ENCODE assay signal across 14 cellular contexts in the genomic region with DNA sequence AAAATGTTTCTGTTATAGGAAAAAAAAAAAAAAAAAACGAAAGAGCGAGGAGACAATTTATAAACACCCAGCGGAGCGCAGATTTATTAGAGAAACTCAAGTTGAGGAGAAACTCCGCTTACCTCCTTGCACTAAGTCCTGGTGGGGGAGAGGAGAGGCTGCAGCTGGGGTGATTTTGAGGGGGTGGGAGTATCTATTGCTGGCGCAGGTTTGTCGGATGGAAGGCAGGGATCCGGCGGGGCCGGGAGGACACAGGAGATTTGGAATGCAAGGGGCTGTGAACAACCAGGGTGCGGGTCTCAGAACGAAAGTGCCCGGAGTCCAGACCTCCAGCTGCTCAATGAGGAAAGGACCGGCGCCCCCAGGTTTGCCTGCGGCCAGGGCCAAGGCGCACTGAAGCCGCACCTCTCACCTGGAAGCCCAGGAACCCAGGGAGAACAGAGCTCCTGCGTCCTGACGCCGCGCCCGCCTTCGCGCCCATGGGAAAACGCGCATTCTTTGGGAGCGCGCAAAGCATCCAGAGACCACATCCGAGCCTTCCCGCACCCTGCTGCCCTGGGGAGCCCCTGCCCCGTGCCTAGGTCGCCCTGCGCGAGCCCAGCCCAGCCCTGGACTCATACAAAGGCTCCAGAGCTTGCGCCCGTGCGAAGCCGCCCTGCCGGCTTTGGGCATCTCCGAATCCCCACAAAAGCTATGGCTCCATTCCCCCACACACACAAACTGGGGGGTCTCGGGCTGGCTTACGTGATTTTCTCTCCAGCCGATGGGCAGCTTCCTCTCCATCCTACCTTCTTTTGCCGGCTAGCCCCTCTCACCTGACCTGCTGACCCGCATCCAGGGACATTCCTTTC. TPM values are rescaled to one million over a fixed set of nuclear protein-coding genes. Genes with fewer than 3 reads are reported as not detected.
DNase-seq lines count a peak whose midpoint lies in the region; ATAC-seq and TF ChIP-seq lines count a peak whose summit lies in the region.
"Had no signal": no experiment of that assay in that cellular context is flagged by ENCODE, and none has a peak within 500 bp of the region (broad histone marks: within the 10 kb centered on the region; RNA-seq: fewer than 3 reads in every experiment).

No MANE protein-coding gene starts in this region.

- peak overlapping the region; percentile 61 for H4K8ac ChIP-seq in mesenchymal stem cell (ENCODE audit: low read length)

- peak overlapping the region in 1 of 2 experiments; percentile 67 for H3K4me3 ChIP-seq in mesenchymal stem cell (ENCODE audit: insufficient read depth in 1 of 2, low read depth in 1 of 2, low read length in 2 of 2)
- H3K4me3 ChIP-seq in right lobe of liver = no peak overlapping the region
- H3K4me3 ChIP-seq in adrenal gland = no peak overlapping the region
- H3K4me3 ChIP-seq: dorsolateral prefrontal cortex, pancreas had no signal

- peaks cover 19% of the 10 kb centered on the region for H3K4me1 ChIP-seq in mesenchymal stem cell (ENCODE audit: control insufficient read depth, insufficient read depth, low read depth, low read length)
- H3K4me1 ChIP-seq in right lobe of liver = peaks cover 0 to 4% (median 0%) of the 10 kb centered on the region in 4 donors
- H3K4me1 ChIP-seq in adrenal gland (replicated peaks in 1 of 2) = peaks cover 0 to 6% of the 10 kb centered on the region in 2 donors
- H3K4me1 ChIP-seq: BE2C, HAP-1, pancreas had no signal

- peak overlapping the region; percentile 11 for H2BK120ac ChIP-seq in mesenchymal stem cell (ENCODE audit: low read depth, low read length)

- H3K36me3 ChIP-seq in mesenchymal stem cell (ENCODE audit: control insufficient read depth in 1 of 2, insufficient read depth in 2 of 2, low read depth in 1 of 2, low read length in 2 of 2) = no peaks in the 10 kb centered on the region
- H3K36me3 ChIP-seq in right lobe of liver = no peaks in the 10 kb centered on the region
- no peaks in the 10 kb centered on the region for H3K36me3 ChIP-seq in adrenal gland (replicated peaks in 1 of 2)
- H3K36me3 ChIP-seq: BE2C, HAP-1, pancreas had no signal

- H2BK15ac ChIP-seq in mesenchymal stem cell (ENCODE audit: low read depth, poor library complexity, severe bottlenecking) = peak overlapping the region; percentile 99

- intact Hi-C loops in right lobe of liver (cut with DNase I) = loop anchor here in 1 of 2 donors (10.0 kb wide), 1 partner anchor 273 kb away; no protein-coding TSS in a partner anchor
- intact Hi-C loops in adrenal gland (cut with DNase I) = loop anchor here in 1 of 2 donors (10.0 kb wide), 1 partner anchor 593 kb away; no protein-coding TSS in a partner anchor

- H3K4ac ChIP-seq in mesenchymal stem cell (ENCODE audit: low read depth in 1 of 2, low read length in 2 of 2) = peak overlapping the region; percentile 92 to 97

- peak overlapping the region; percentile 19 for H3K4me2 ChIP-seq in mesenchymal stem cell (ENCODE audit: low read length, poor library complexity, severe bottlenecking)

- H2AK5ac ChIP-seq in mesenchymal stem cell (ENCODE audit: low read length, severe bottlenecking) = no peak overlapping the region

- peaks cover 82% of the 10 kb centered on the region for H3K27me3 Mint-ChIP-seq in activated T-helper 17 cell treated with anti-CD3 and anti-CD28 coated beads, Interleukin-2, amount 50 U/mL, for 72 hours
- H3K27me3 Mint-ChIP-seq in chondrocyte (ENCODE audit: low read depth) = peaks cover 87% of the 10 kb centered on the region

- H3K4me3 Mint-ChIP-seq in activated T-helper 17 cell treated with anti-CD3 and anti-CD28 coated beads, Interleukin-2, amount 50 U/mL, for 72 hours = peak overlapping the region; percentile 47
- no peak overlapping the region for H3K4me3 Mint-ChIP-seq in chondrocyte (ENCODE audit: unreplicated experiment)

- no peak overlapping the region for H3K27ac Mint-ChIP-seq in activated T-helper 17 cell treated with anti-CD3 and anti-CD28 coated beads, Interleukin-2, amount 50 U/mL, for 72 hours
- H3K27ac Mint-ChIP-seq in chondrocyte (ENCODE audit: unreplicated experiment) = no peak overlapping the region
- H3K27ac Mint-ChIP-seq: stimulated activated memory B cell treated with anti-CD40 and anti-IgM and Interleukin-4, amounts not matched to agents 10 μg/mL and 1 μg/mL and 100 μg/mL, for 72 hours had no signal

- TF ChIP-seq POLR2A in right lobe of liver (IDR thresholded peaks at IDR 0.05) (no peak), adrenal gland (IDR thresholded peaks at IDR 0.05) (no peak)

- peak; percentile 20 for DNase-seq in stimulated activated CD4-positive, alpha-beta T cell treated with anti-CD3 and anti-CD28 coated beads, Interleukin-15, amount 100 ng/mL, for 24 hours
- DNase-seq in stimulated activated CD4-positive, alpha-beta T cell treated with anti-CD3 and anti-CD28 coated beads, Interleukin-4, amount 100 ng/mL, for 24 hours = no peak
- DNase-seq in mesenchymal stem cell (peak; percentile 67), chondrocyte (ENCODE audit: low spot score) (no peak), right lobe of liver (no peak), adrenal gland (no peak)

- H2AFZ ChIP-seq in mesenchymal stem cell (ENCODE audit: low read depth, low read length) = no peak overlapping the region

- WGBS in mesenchymal stem cell = 2% methylated on average over 46 of the region's 46 CpGs
- 9% methylated on average over 16 of the region's 46 CpGs for WGBS in right lobe of liver (ENCODE audit: insufficient coverage, low coverage, low lambda C conversion rate, missing lambda C conversion rate)
- 17 to 20% (median 19%) methylated on average over 14 to 46 of the region's 46 CpGs for WGBS in adrenal gland, 4 donors

- peak overlapping the region; percentile 36 for H3K9ac ChIP-seq in mesenchymal stem cell (ENCODE audit: low read length)

- ATAC-seq in activated T-helper 17 cell treated with anti-CD3 and anti-CD28 coated beads, Interleukin-2, amount 50 U/mL, for 72 hours (replicated peaks) = no peak
- ATAC-seq in HG03039 (IDR thresholded peaks at IDR 0.05; ENCODE audit: unreplicated experiment) = no peak
- no peak for ATAC-seq in right lobe of liver

- TF ChIP-seq CTCF in chondrocyte (IDR thresholded peaks at IDR 0.05) (no peak), right lobe of liver (IDR thresholded peaks at IDR 0.05) (no peak), adrenal gland (IDR thresholded peaks at IDR 0.05) (no peak)

- no peaks in the 10 kb centered on the region for H3K9me3 Mint-ChIP-seq in activated T-helper 17 cell treated with anti-CD3 and anti-CD28 coated beads, Interleukin-2, amount 50 U/mL, for 72 hours
- no peaks in the 10 kb centered on the region for H3K9me3 Mint-ChIP-seq in chondrocyte (ENCODE audit: low read depth)

- H3K9me3 ChIP-seq in mesenchymal stem cell (ENCODE audit: control insufficient read depth, low read length) = no peaks in the 10 kb centered on the region
- H3K9me3 ChIP-seq in right lobe of liver = no peaks in the 10 kb centered on the region
- no peaks in the 10 kb centered on the region for H3K9me3 ChIP-seq in adrenal gland (replicated peaks in 1 of 3)
- H3K9me3 ChIP-seq: BE2C, HAP-1, pancreas had no signal

- H3K4me1 Mint-ChIP-seq in activated T-helper 17 cell treated with anti-CD3 and anti-CD28 coated beads, Interleukin-2, amount 50 U/mL, for 72 hours = peaks cover 25% of the 10 kb centered on the region
- peaks cover 11% of the 10 kb centered on the region for H3K4me1 Mint-ChIP-seq in chondrocyte (ENCODE audit: low read depth)

- peak overlapping the region; percentile 87 to 99 for H2BK12ac ChIP-seq in mesenchymal stem cell (ENCODE audit: low read length in 2 of 2)

- peaks cover 77 to 78% of the 10 kb centered on the region in 2 experiments for H3K27me3 ChIP-seq in mesenchymal stem cell (ENCODE audit: control insufficient read depth in 1 of 2, insufficient read depth in 1 of 2, low read length in 2 of 2)
- peaks cover 18 to 80% of the 10 kb centered on the region in 2 donors for H3K27me3 ChIP-seq in right lobe of liver
- peaks cover 66% of the 10 kb centered on the region for H3K27me3 ChIP-seq in adrenal gland

- peak overlapping the region in 1 of 2 experiments; percentile 98 for H3K14ac ChIP-seq in mesenchymal stem cell (ENCODE audit: low read length in 2 of 2)

- H3K79me1 ChIP-seq in mesenchymal stem cell (replicated peaks; ENCODE audit: low read length, poor library complexity, severe bottlenecking) = no peaks in the 10 kb centered on the region

- peak overlapping the region; percentile 95 for H4K91ac ChIP-seq in mesenchymal stem cell (ENCODE audit: low read length)

- peaks cover 16% of the 10 kb centered on the region for H3K36me3 Mint-ChIP-seq in activated T-helper 17 cell treated with anti-CD3 and anti-CD28 coated beads, Interleukin-2, amount 50 U/mL, for 72 hours (ENCODE audit: low read depth)
- H3K36me3 Mint-ChIP-seq in chondrocyte (ENCODE audit: low read depth) = peaks cover 4% of the 10 kb centered on the region
- H3K36me3 Mint-ChIP-seq: stimulated activated memory B cell treated with anti-CD40 and anti-IgM and Interleukin-4, amounts not matched to agents 10 μg/mL and 1 μg/mL and 100 μg/mL, for 72 hours had no signal

- H2BK5ac ChIP-seq in mesenchymal stem cell (ENCODE audit: low read depth, low read length, poor library complexity, severe bottlenecking) = no peak overlapping the region

- H3K27ac ChIP-seq in mesenchymal stem cell (ENCODE audit: low read length, poor library complexity, severe bottlenecking) (no peak overlapping the region), right lobe of liver (no peak overlapping the region), adrenal gland (no peak overlapping the region)
- H3K27ac ChIP-seq: dorsolateral prefrontal cortex, pancreas had no signal

- H3K18ac ChIP-seq in mesenchymal stem cell (ENCODE audit: low read depth in 1 of 2, low read length in 2 of 2) = peak overlapping the region; percentile 87 to 99

- H3K23ac ChIP-seq in mesenchymal stem cell (ENCODE audit: low read length in 2 of 2) = peak overlapping the region; percentile 46 to 70

RNA-seq across cellular contexts. Expression of a gene that starts 2.6 kb away (rescaled TPM):
- not detected for total RNA-seq in activated T-helper 17 cell treated with anti-CD3 and anti-CD28 coated beads, Interleukin-2, amount 50 U/mL, for 72 hours
- polyA plus RNA-seq in mesenchymal stem cell (2013, experiment 1 of 2) = 53.4 TPM
- 50.0 TPM for polyA plus RNA-seq in mesenchymal stem cell (2013, experiment 2 of 2)
- total RNA-seq in chondrocyte = not detected in 3 replicates
- total RNA-seq in right lobe of liver = not detected
- 10 to 100 TPM in 1 of 8 donors, 1 to 10 TPM in 7; 3.4 to 12.2 (median 6.6) TPM for total RNA-seq in adrenal gland
- 10 to 100 TPM in 1 of 3 donors, 1 to 10 TPM in 2; 4.2 to 13.3 (median 5.6) TPM for polyA plus RNA-seq in adrenal gland
- total RNA-seq: dorsolateral prefrontal cortex, frontal cortex had no signal

RNA-seq across cellular contexts. Expression of a gene that starts 6.9 kb away (rescaled TPM):
- total RNA-seq in activated T-helper 17 cell treated with anti-CD3 and anti-CD28 coated beads, Interleukin-2, amount 50 U/mL, for 72 hours = under 1 TPM in 1 of 2 donors, not detected in 1; 0.95 TPM
- 108 TPM for polyA plus RNA-seq in mesenchymal stem cell (2013, experiment 1 of 2)
- polyA plus RNA-seq in mesenchymal stem cell (2013, experiment 2 of 2) = 115 TPM
- not detected in 3 replicates for total RNA-seq in chondrocyte
- under 1 TPM in 4 of 6 experiments, not detected in 2; 0.16 to 0.79 (median 0.30) TPM for total RNA-seq in right lobe of liver
- 10 to 100 TPM in 5 of 8 donors, 1 to 10 TPM in 3; 8.1 to 16.7 (median 11.7) TPM for total RNA-seq in adrenal gland
- polyA plus RNA-seq in adrenal gland = 10 to 100 TPM; 20.3 to 27.0 (median 24.4) TPM
- total RNA-seq: frontal cortex had no signal

RNA-seq across cellular contexts. Expression of a gene that starts 8.4 kb away (rescaled TPM):
- under 1 TPM; 0.40 to 0.58 TPM for total RNA-seq in activated T-helper 17 cell treated with anti-CD3 and anti-CD28 coated beads, Interleukin-2, amount 50 U/mL, for 72 hours
- polyA plus RNA-seq in mesenchymal stem cell (2013, experiment 1 of 2) = 47.3 TPM
- 47.4 TPM for polyA plus RNA-seq in mesenchymal stem cell (2013, experiment 2 of 2)
- total RNA-seq in chondrocyte (0.20 TPM in 1 of 3 replicates, not detected in the others), right lobe of liver (not detected), adrenal gland (1 to 10 TPM in 3 of 8 donors, under 1 TPM in 3, not detected in 2; 0.29 to 2.7 (median 0.73) TPM)
- 1 to 10 TPM in 1 of 3 donors, under 1 TPM in 2; 0.64 to 1.0 (median 0.72) TPM for polyA plus RNA-seq in adrenal gland
- total RNA-seq: dorsolateral prefrontal cortex, frontal cortex had no signal
- polyA plus RNA-seq: pancreas had no signal

RNA-seq across cellular contexts. Expression of a gene that starts 13.0 kb away (rescaled TPM):
- total RNA-seq in activated T-helper 17 cell treated with anti-CD3 and anti-CD28 coated beads, Interleukin-2, amount 50 U/mL, for 72 hours = under 1 TPM; 0.37 to 0.39 TPM
- 37.1 TPM for polyA plus RNA-seq in mesenchymal stem cell (2013, experiment 1 of 2)
- 35.9 TPM for polyA plus RNA-seq in mesenchymal stem cell (2013, experiment 2 of 2)
- not detected in 3 replicates for total RNA-seq in chondrocyte
- under 1 TPM; 0.18 to 0.83 (median 0.56) TPM for total RNA-seq in right lobe of liver
- total RNA-seq in adrenal gland = 10 to 100 TPM in 6 of 8 donors, 1 to 10 TPM in 2; 6.3 to 20.3 (median 12.4) TPM
- 10 to 100 TPM; 10.9 to 23.1 (median 11.9) TPM for polyA plus RNA-seq in adrenal gland
- total RNA-seq: frontal cortex had no signal

RNA-seq across cellular contexts. Expression of a gene that starts 24.2 kb away (rescaled TPM):
- not detected for total RNA-seq in activated T-helper 17 cell treated with anti-CD3 and anti-CD28 coated beads, Interleukin-2, amount 50 U/mL, for 72 hours
- polyA plus RNA-seq in mesenchymal stem cell (2013, experiment 1 of 2) = 15.0 TPM
- polyA plus RNA-seq in mesenchymal stem cell (2013, experiment 2 of 2) = 14.1 TPM
- total RNA-seq in chondrocyte (not detected in 3 replicates), right lobe of liver (under 1 TPM in 5 of 6 experiments, not detected in 1; 0.11 to 0.29 (median 0.19) TPM), adrenal gland (1 to 10 TPM in 6 of 8 donors, under 1 TPM in 2; 0.12 to 4.8 (median 2.7) TPM)
- 10 to 100 TPM in 1 of 3 donors, 1 to 10 TPM in 2; 4.2 to 10.5 (median 5.6) TPM for polyA plus RNA-seq in adrenal gland
- total RNA-seq: frontal cortex had no signal

Comparison
In these comparisons a context has a peak if more than half of its experiments do, and no peak if none do; other contexts are left out.
1. DNase-seq: peak in stimulated activated CD4-positive, alpha-beta T cell treated with anti-CD3 and anti-CD28 coated beads, Interleukin-15, amount 100 ng/mL, for 24 hours (single experiment) and mesenchymal stem cell (single experiment); none in stimulated activated CD4-positive, alpha-beta T cell treated with anti-CD3 and anti-CD28 coated beads, Interleukin-4, amount 100 ng/mL, for 24 hours (single experiment), chondrocyte (single experiment), right lobe of liver (0 of 3) and adrenal gland (0 of 7).